13 cellular contexts compared by ENCODE assay signal in genomic region chr21:42191978-42192595, GRCh38. TPM values are rescaled to one million over a fixed set of nuclear protein-coding genes. Genes with fewer than 3 reads are reported as not detected.
A peak's percentile ranks its signal among the peaks of the same experiment; 100 is the strongest.
DNase-seq lines count a peak whose midpoint lies in the region; ATAC-seq and TF ChIP-seq lines count a peak whose summit lies in the region.
"Had no signal": no experiment of that assay in that cellular context is flagged by ENCODE, and none has a peak within 500 bp of the region (broad histone marks: within the 10 kb centered on the region; RNA-seq: fewer than 3 reads in every experiment).

No MANE protein-coding gene starts in this region.

- no peaks in the 10 kb centered on the region for H3K9me2 ChIP-seq in Loucy (replicated peaks; ENCODE audit: low read depth, low read length)

- H3K27me3 ChIP-seq in Loucy (ENCODE audit: insufficient read depth, low read length, poor library complexity, severe bottlenecking), result no peaks in the 10 kb centered on the region
- H3K27me3 ChIP-seq: SJSA1 had no signal

- peaks cover 2% of the 10 kb centered on the region for H3K9me3 Mint-ChIP-seq in activated naive CD8-positive, alpha-beta T cell treated with anti-CD3 and anti-CD28 coated beads, Interleukin-2, amount 10 ng/mL, durations not matched to agents 7 days and 5 days
- H3K9me3 Mint-ChIP-seq: memory B cell had no signal

- no peak overlapping the region for H3K27ac Mint-ChIP-seq in activated naive CD8-positive, alpha-beta T cell treated with anti-CD3 and anti-CD28 coated beads, Interleukin-2, amount 10 ng/mL, durations not matched to agents 7 days and 5 days
- H3K27ac Mint-ChIP-seq: memory B cell had no signal

- peak overlapping the region; percentile 40 for H3K4me3 Mint-ChIP-seq in activated naive CD8-positive, alpha-beta T cell treated with anti-CD3 and anti-CD28 coated beads, Interleukin-2, amount 10 ng/mL, durations not matched to agents 7 days and 5 days
- H3K4me3 Mint-ChIP-seq: memory B cell had no signal

- H3K36me3 Mint-ChIP-seq in activated naive CD8-positive, alpha-beta T cell treated with anti-CD3 and anti-CD28 coated beads, Interleukin-2, amount 10 ng/mL, durations not matched to agents 7 days and 5 days, result peaks cover 3% of the 10 kb centered on the region
- H3K36me3 Mint-ChIP-seq: memory B cell had no signal

- intact Hi-C loops in mucosa of descending colon (cut with DNase I, micrococcal nuclease), result no loop called here

- no peak for ATAC-seq in activated naive CD8-positive, alpha-beta T cell treated with anti-CD3 and anti-CD28 coated beads, Interleukin-2, amount 10 ng/mL, durations not matched to agents 7 days and 5 days (ENCODE audit: low read depth)
- ATAC-seq in mucosa of descending colon, result peak; percentile 8
- ATAC-seq in GM21423 (IDR thresholded peaks at IDR 0.05; ENCODE audit: unreplicated experiment), result no peak

- H3K4me3 ChIP-seq in Loucy (ENCODE audit: low read length, poor library complexity, severe bottlenecking), result no peak overlapping the region
- no peak overlapping the region for H3K4me3 ChIP-seq in mucosa of descending colon
- H3K4me3 ChIP-seq: GM23248, SJSA1, skin epidermis had no signal

- H2AFZ ChIP-seq in Loucy (ENCODE audit: low read length), result no peak overlapping the region
- H2AFZ ChIP-seq: GM23248 had no signal

- H3K9me3 ChIP-seq in Loucy (ENCODE audit: insufficient read depth, low read depth, low read length), result no peaks in the 10 kb centered on the region
- H3K9me3 ChIP-seq in mucosa of descending colon, result no peaks in the 10 kb centered on the region
- H3K9me3 ChIP-seq: SJSA1 had no signal

- peak; percentile 22 for DNase-seq in NCI-H2107 treated with DMSO at 0.1 percent for 48 hours (lab: John Stamatoyannopoulos, UW; ENCODE audit: unreplicated experiment)
- DNase-seq in NCI-H2107 (lab: John Stamatoyannopoulos, UW), result no peak
- DNase-seq in activated naive CD8-positive, alpha-beta T cell treated with anti-CD3 and anti-CD28 coated beads, Interleukin-2, amount 10 ng/mL, durations not matched to agents 7 days and 5 days, result no peak
- no peak for DNase-seq in mucosa of descending colon
- DNase-seq in activated CD8-positive, alpha-beta memory T cell treated with anti-CD3 and anti-CD28 coated beads for 24 hours, result no peak
- no peak for DNase-seq in NCI-H128 (lab: John Stamatoyannopoulos, UW; ENCODE audit: unreplicated experiment)
- DNase-seq: GM23248, NCI-H187 treated with DMSO at 0.1 percent for 48 hours had no signal

- POLR2A ChIA-PET in activated naive CD8-positive, alpha-beta T cell treated with anti-CD3 and anti-CD28 coated beads, Interleukin-2, amount 10 ng/mL, durations not matched to agents 7 days and 5 days (lab: Charles Lee), result interaction anchor here (1.0 to 9.0 kb wide), 6 partner anchors 9 to 212 kb away, joined by 4 to 92 read pairs (median 15); partner anchors contain the start of genes ABCG1 and UBASH3A

- H3K4me1 Mint-ChIP-seq in activated naive CD8-positive, alpha-beta T cell treated with anti-CD3 and anti-CD28 coated beads, Interleukin-2, amount 10 ng/mL, durations not matched to agents 7 days and 5 days, result peaks cover 72% of the 10 kb centered on the region

- H3K4me2 ChIP-seq in Loucy (ENCODE audit: low read depth, low read length, poor library complexity, severe bottlenecking), result no peak overlapping the region

- H3F3A ChIP-seq in Loucy (ENCODE audit: low read depth), result peaks cover 10% of the 10 kb centered on the region

- H3K4me1 ChIP-seq in Loucy (ENCODE audit: insufficient read depth, low read length, poor library complexity, severe bottlenecking) (peaks cover 75% of the 10 kb centered on the region), mucosa of descending colon (ENCODE audit: low read depth) (peaks cover 13% of the 10 kb centered on the region)

- TF ChIP-seq CTCF in Loucy (conservative IDR thresholded peaks at IDR 0.05; ENCODE audit: low read length), result no peak
- TF ChIP-seq CTCF in mucosa of descending colon (IDR thresholded peaks at IDR 0.05), result no peak

- H4K20me1 ChIP-seq in Loucy (ENCODE audit: insufficient read depth, low read length, poor library complexity, severe bottlenecking), result no peaks in the 10 kb centered on the region

- H3K79me2 ChIP-seq in Loucy (ENCODE audit: insufficient read depth, low read length), result no peaks in the 10 kb centered on the region

- H3K9ac ChIP-seq in Loucy (ENCODE audit: low read depth, low read length, poor library complexity, severe bottlenecking), result peak overlapping the region; percentile 2
- H3K9ac ChIP-seq: GM23248 had no signal

- H3K27me3 Mint-ChIP-seq in activated naive CD8-positive, alpha-beta T cell treated with anti-CD3 and anti-CD28 coated beads, Interleukin-2, amount 10 ng/mL, durations not matched to agents 7 days and 5 days, result peaks cover 9% of the 10 kb centered on the region
- H3K27me3 Mint-ChIP-seq: memory B cell had no signal

- H3K36me3 ChIP-seq in Loucy (ENCODE audit: insufficient read depth, low read length) (no peaks in the 10 kb centered on the region), mucosa of descending colon (ENCODE audit: low read depth) (no peaks in the 10 kb centered on the region)
- H3K36me3 ChIP-seq: SJSA1 had no signal

RNA-seq across cellular contexts. Expression of gene ABCG1, which starts 26.9 kb away (rescaled TPM):
- total RNA-seq in activated naive CD8-positive, alpha-beta T cell treated with anti-CD3 and anti-CD28 coated beads, Interleukin-2, amount 10 ng/mL, durations not matched to agents 7 days and 5 days, result 10 to 100 TPM; 12.2 to 13.2 TPM
- 10 to 100 TPM; 44.4 to 67.0 (median 56.8) TPM for total RNA-seq in mucosa of descending colon
- total RNA-seq: GM23248 had no signal
